Comparison of ENCODE assay signal across 30 cellular contexts in the genomic region with DNA sequence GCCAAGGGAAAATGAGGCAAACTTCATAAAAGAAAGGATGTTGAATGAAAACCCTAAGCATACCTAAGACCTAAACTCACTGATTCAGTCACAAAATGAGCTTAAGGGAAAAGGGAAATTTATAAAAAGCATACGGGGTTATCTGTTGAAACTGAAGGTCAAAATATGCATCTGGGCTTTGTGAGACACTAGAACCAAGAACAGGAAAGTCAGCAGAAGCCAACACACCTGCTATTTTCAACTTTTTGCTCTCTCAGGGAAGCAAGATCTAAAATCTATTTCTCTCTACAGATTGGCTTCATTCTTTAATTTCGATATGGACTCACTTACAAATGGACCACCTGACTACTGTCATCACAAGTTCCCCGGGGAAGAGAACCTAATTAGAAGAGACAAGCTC.
"Had no signal": no experiment of that assay in that cellular context is flagged by ENCODE, and none has a peak within 500 bp of the region (broad histone marks: within the 10 kb centered on the region; RNA-seq: fewer than 3 reads in every experiment).

No MANE protein-coding gene starts in this region.

- DNase-seq: immature natural killer cell; kidney; left colon; left lung; lower lobe of right lung; mammary epithelial cell; mesenchymal stem cell; naive thymus-derived CD8-positive, alpha-beta T cell; nucleus accumbens; pancreas; posterior cingulate gyrus; retina; right cardiac atrium; stimulated activated CD4-positive, alpha-beta T cell treated with anti-CD3 and anti-CD28 coated beads, Interleukin-12 subunit alpha, Interleukin-12 subunit beta, amount 100 ng/mL, for 4 hours; stimulated activated CD4-positive, alpha-beta T cell treated with anti-CD3 and anti-CD28 coated beads, Interleukin-15, amount 100 ng/mL, for 24 hours; stimulated activated CD4-positive, alpha-beta T cell treated with anti-CD3 and anti-CD28 coated beads, Interleukin-2, amount 100 ng/mL, for 24 hours; stimulated activated CD4-positive, alpha-beta T cell treated with anti-CD3 and anti-CD28 coated beads, Interleukin-4, amount 100 ng/mL, for 1 hour; stimulated activated naive B cell treated with anti-CD40 and anti-IgM and Interleukin-4, amounts not matched to agents 10 μg/mL and 1 μg/mL and 100 μg/mL, for 72 hours; stimulated activated naive CD8-positive, alpha-beta T cell treated with anti-CD3 and anti-CD28 coated beads, Interleukin-15, Interleukin-2, amounts not matched to agents 100 U/mL and 50 U/mL, for 24 hours; stomach; testis; thyroid gland; transverse colon; upper lobe of left lung had no signal

- H3K27ac Mint-ChIP-seq: immature natural killer cell; naive thymus-derived CD8-positive, alpha-beta T cell; nephron; stimulated activated naive B cell treated with anti-CD40 and anti-IgM and Interleukin-4, amounts not matched to agents 10 μg/mL and 1 μg/mL and 100 μg/mL, for 72 hours had no signal

- H3K4me3 Mint-ChIP-seq: immature natural killer cell; naive thymus-derived CD8-positive, alpha-beta T cell; nephron; neural crest cell; stimulated activated naive B cell treated with anti-CD40 and anti-IgM and Interleukin-4, amounts not matched to agents 10 μg/mL and 1 μg/mL and 100 μg/mL, for 72 hours had no signal

- H3K36me3 ChIP-seq: left lung, lower lobe of right lung, pancreas, prostate gland, stomach, thyroid gland, transverse colon, upper lobe of left lung, vagina had no signal

- H3K4me3 ChIP-seq: left lung, lower lobe of right lung, pancreas, prostate gland, skin epidermis, stomach, testis, thyroid gland, transverse colon, upper lobe of left lung, vagina had no signal

- H3K36me3 Mint-ChIP-seq: immature natural killer cell; stimulated activated naive B cell treated with anti-CD40 and anti-IgM and Interleukin-4, amounts not matched to agents 10 μg/mL and 1 μg/mL and 100 μg/mL, for 72 hours had no signal

- H3K4me1 ChIP-seq: left lung, lower lobe of right lung, prostate gland, testis, thyroid gland, transverse colon, upper lobe of left lung, vagina had no signal

- ATAC-seq: left colon; left lung; lower lobe of right lung; naive thymus-derived CD8-positive, alpha-beta T cell; pancreas; right cardiac atrium; sciatic nerve; stimulated activated naive B cell treated with anti-CD40 and anti-IgM and Interleukin-4, amounts not matched to agents 10 μg/mL and 1 μg/mL and 100 μg/mL, for 72 hours; stimulated activated naive CD8-positive, alpha-beta T cell treated with anti-CD3 and anti-CD28 coated beads, Interleukin-15, Interleukin-2, amounts not matched to agents 100 U/mL and 50 U/mL, for 24 hours had no signal

- H3K9me3 ChIP-seq: lower lobe of right lung, pancreas, prostate gland, stomach, testis, thyroid gland, transverse colon, upper lobe of left lung, vagina had no signal

- H3K9me3 Mint-ChIP-seq: immature natural killer cell; naive thymus-derived CD8-positive, alpha-beta T cell; nephron had no signal

- H3K27me3 ChIP-seq: left lung, pancreas, stomach, testis, thyroid gland, transverse colon, upper lobe of left lung, vagina had no signal

- H3K27ac ChIP-seq: left lung, lower lobe of right lung, pancreas, prostate gland, skin epidermis, stomach, testis, thyroid gland, transverse colon, upper lobe of left lung, vagina had no signal

- H3K4me1 Mint-ChIP-seq: immature natural killer cell, nephron, neural crest cell had no signal
